Comparison of ENCODE assay signal across 1 cellular context in genomic region chr1:66957938-66958337, GRCh38.
TF ChIP-seq lines count a peak whose summit lies in the region.

No MANE protein-coding gene starts in this region.

TF ChIP-seq in HEK293T, 16 proteins besides CTCF, POLR2A, EP300 and RAD21:
- TF ChIP-seq TARDBP (IDR thresholded peaks at IDR 0.05) = no peak
- no peak for TF ChIP-seq HDGF (IDR thresholded peaks at IDR 0.05; ENCODE audit: borderline replicate concordance)
- TF ChIP-seq CTBP1 (IDR thresholded peaks at IDR 0.05; ENCODE audit: borderline replicate concordance) = no peak
- TF ChIP-seq ZNF384 (IDR thresholded peaks at IDR 0.05) = no peak
- no peak for TF ChIP-seq BHLHE40 (IDR thresholded peaks at IDR 0.05; ENCODE audit: borderline replicate concordance)
- no peak for TF ChIP-seq SP1 (IDR thresholded peaks at IDR 0.05)
- no peak for TF ChIP-seq FOXA1 (IDR thresholded peaks at IDR 0.05)
